ENCODE assay signal across 14 cellular contexts in the genomic region with DNA sequence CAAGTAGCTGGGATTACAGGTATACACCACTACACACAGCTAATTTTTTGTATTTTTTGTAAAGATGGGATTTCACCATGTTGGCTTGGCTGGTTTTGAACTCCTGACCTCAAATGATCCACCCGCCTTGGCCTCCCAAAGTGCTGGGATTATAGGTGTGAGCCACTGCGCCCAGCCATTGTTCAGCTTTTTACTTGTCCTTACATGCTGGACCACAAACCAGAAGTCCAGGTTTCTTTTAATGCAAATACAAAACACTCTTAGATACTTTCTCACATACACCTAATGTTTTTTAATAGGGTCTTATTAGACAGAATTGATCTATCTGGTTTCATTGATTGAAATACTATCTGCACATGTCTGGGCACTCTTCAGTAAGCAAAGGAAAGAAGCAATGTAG. TPM values are rescaled to one million over a fixed set of nuclear protein-coding genes. Genes with fewer than 3 reads are reported as not detected.
A peak's percentile ranks its signal among the peaks of the same experiment; 100 is the strongest.
DNase-seq lines count a peak whose midpoint lies in the region; ATAC-seq and TF ChIP-seq lines count a peak whose summit lies in the region.
"Had no signal": no experiment of that assay in that cellular context is flagged by ENCODE, and none has a peak within 500 bp of the region (broad histone marks: within the 10 kb centered on the region; RNA-seq: fewer than 3 reads in every experiment).

No MANE protein-coding gene starts in this region.

- no peak overlapping the region for H3K4me3 ChIP-seq in Peyer's patch

- peaks cover 3% of the 10 kb centered on the region for H3K36me3 Mint-ChIP-seq in T-helper 2 cell treated with Interferon-gamma antibody and Interleukin-4, amounts not matched to agents 5 μg/mL and 100 μg/mL, for 36 hours (ENCODE audit: low read depth)
- peaks cover 42% of the 10 kb centered on the region for H3K36me3 Mint-ChIP-seq in CD4-positive, alpha-beta T cell (ENCODE audit: low read depth)
- H3K36me3 Mint-ChIP-seq in activated T-helper 17 cell treated with anti-CD3 and anti-CD28 coated beads, Interleukin-2, amount 50 U/mL, for 72 hours (ENCODE audit: low read depth), result no peaks in the 10 kb centered on the region
- peaks cover 6% of the 10 kb centered on the region for H3K36me3 Mint-ChIP-seq in nephron progenitor cell (ENCODE audit: low read depth)

- no peak overlapping the region for H3K27ac Mint-ChIP-seq in T-helper 2 cell treated with Interferon-gamma antibody and Interleukin-4, amounts not matched to agents 5 μg/mL and 100 μg/mL, for 36 hours
- H3K27ac Mint-ChIP-seq in CD4-positive, alpha-beta T cell, result peak overlapping the region; percentile 42
- peak overlapping the region; percentile 19 for H3K27ac Mint-ChIP-seq in activated T-helper 17 cell treated with anti-CD3 and anti-CD28 coated beads, Interleukin-2, amount 50 U/mL, for 72 hours
- H3K27ac Mint-ChIP-seq in nephron progenitor cell, result no peak overlapping the region

- no peak for TF ChIP-seq POLR2A in Peyer's patch (IDR thresholded peaks at IDR 0.05)

- H3K27me3 Mint-ChIP-seq in T-helper 2 cell treated with Interferon-gamma antibody and Interleukin-4, amounts not matched to agents 5 μg/mL and 100 μg/mL, for 36 hours (ENCODE audit: low read depth), result no peaks in the 10 kb centered on the region
- no peaks in the 10 kb centered on the region for H3K27me3 Mint-ChIP-seq in CD4-positive, alpha-beta T cell
- H3K27me3 Mint-ChIP-seq in activated T-helper 17 cell treated with anti-CD3 and anti-CD28 coated beads, Interleukin-2, amount 50 U/mL, for 72 hours, result no peaks in the 10 kb centered on the region
- peaks cover 4% of the 10 kb centered on the region for H3K27me3 Mint-ChIP-seq in nephron progenitor cell (ENCODE audit: low read depth, poor library complexity)

- H3K4me3 Mint-ChIP-seq in T-helper 2 cell treated with Interferon-gamma antibody and Interleukin-4, amounts not matched to agents 5 μg/mL and 100 μg/mL, for 36 hours, result peak overlapping the region; percentile 59
- H3K4me3 Mint-ChIP-seq in CD4-positive, alpha-beta T cell, result peak overlapping the region; percentile 57
- H3K4me3 Mint-ChIP-seq in activated T-helper 17 cell treated with anti-CD3 and anti-CD28 coated beads, Interleukin-2, amount 50 U/mL, for 72 hours, result no peak overlapping the region
- H3K4me3 Mint-ChIP-seq in nephron progenitor cell, result no peak overlapping the region

- H3K9me3 ChIP-seq in CD4-positive, alpha-beta T cell (ENCODE audit: control insufficient read depth, low read length), result peaks cover 4% of the 10 kb centered on the region
- H3K9me3 ChIP-seq in Peyer's patch, result no peaks in the 10 kb centered on the region
- H3K9me3 ChIP-seq: Caco-2 had no signal

- H3K27ac ChIP-seq in CD4-positive, alpha-beta T cell (ENCODE audit: low read depth, low read length), result no peak overlapping the region
- no peak overlapping the region for H3K27ac ChIP-seq in epithelial cell of prostate
- no peak overlapping the region for H3K27ac ChIP-seq in Peyer's patch
- H3K27ac ChIP-seq: 22Rv1 had no signal

- no peak for TF ChIP-seq CTCF in CD4-positive, alpha-beta T cell (IDR thresholded peaks at IDR 0.05)
- TF ChIP-seq CTCF in nephron progenitor cell (IDR thresholded peaks at IDR 0.05), result no peak
- TF ChIP-seq CTCF in Peyer's patch (IDR thresholded peaks at IDR 0.05), result no peak

- POLR2A ChIA-PET in CD4-positive, alpha-beta T cell (lab: Charles Lee), result interaction anchor here (0.6 to 2.9 kb wide), 7 partner anchors 20 to 74 kb away, joined by 3 to 16 read pairs (median 3); a partner anchor contains a TSS

- CTCF ChIA-PET in CD4-positive, alpha-beta T cell (lab: Charles Lee), result no interaction called here

- H3K27me3 ChIP-seq in CD4-positive, alpha-beta T cell (ENCODE audit: control insufficient read depth, insufficient read depth, low read length), result no peaks in the 10 kb centered on the region
- no peaks in the 10 kb centered on the region for H3K27me3 ChIP-seq in Peyer's patch

- no peak for DNase-seq in T-helper 2 cell treated with Interferon-gamma antibody and Interleukin-4, amounts not matched to agents 5 μg/mL and 100 μg/mL, for 36 hours (ENCODE audit: low spot score)
- DNase-seq in T-helper 2 cell, result no peak
- DNase-seq in CD4-positive, alpha-beta T cell, result no peak
- peak; percentile 40 for DNase-seq in epithelial cell of prostate (ENCODE audit: low read depth, low spot score)
- no peak for DNase-seq in stimulated activated CD4-positive, alpha-beta T cell treated with anti-CD3 and anti-CD28 coated beads, Interleukin-1b, Interleukin-23, amount 100 ng/mL, for 48 hours
- DNase-seq in nephron progenitor cell, result no peak
- DNase-seq in Peyer's patch, result no peak
- DNase-seq: Caco-2; HCEC 1CT; NCI-H146; NCI-H226; NK-92 treated with Interleukin-12 subunit alpha and Interleukin-12 subunit beta, amount 100 ng/mL, for 24 hours had no signal

- intact Hi-C loops in CD4-positive, alpha-beta T cell (cut with DNase I, micrococcal nuclease), result no loop called here

- peaks cover 36% of the 10 kb centered on the region for H3K4me1 Mint-ChIP-seq in T-helper 2 cell treated with Interferon-gamma antibody and Interleukin-4, amounts not matched to agents 5 μg/mL and 100 μg/mL, for 36 hours (ENCODE audit: low read depth)
- H3K4me1 Mint-ChIP-seq in CD4-positive, alpha-beta T cell (ENCODE audit: low read depth), result peaks cover 72% of the 10 kb centered on the region
- H3K4me1 Mint-ChIP-seq in activated T-helper 17 cell treated with anti-CD3 and anti-CD28 coated beads, Interleukin-2, amount 50 U/mL, for 72 hours, result peaks cover 16% of the 10 kb centered on the region
- peaks cover 36% of the 10 kb centered on the region for H3K4me1 Mint-ChIP-seq in nephron progenitor cell

- ATAC-seq in CD4-positive, alpha-beta T cell (ENCODE audit: poor library complexity), result no peak
- no peak for ATAC-seq in activated T-helper 17 cell treated with anti-CD3 and anti-CD28 coated beads, Interleukin-2, amount 50 U/mL, for 72 hours (replicated peaks)

- H3K4me1 ChIP-seq in Peyer's patch, result no peaks in the 10 kb centered on the region
- H3K4me1 ChIP-seq: Caco-2 had no signal

- H3K9me3 Mint-ChIP-seq in T-helper 2 cell treated with Interferon-gamma antibody and Interleukin-4, amounts not matched to agents 5 μg/mL and 100 μg/mL, for 36 hours, result peaks cover 7% of the 10 kb centered on the region
- peaks cover 7% of the 10 kb centered on the region for H3K9me3 Mint-ChIP-seq in CD4-positive, alpha-beta T cell
- H3K9me3 Mint-ChIP-seq in activated T-helper 17 cell treated with anti-CD3 and anti-CD28 coated beads, Interleukin-2, amount 50 U/mL, for 72 hours, result peaks cover 8% of the 10 kb centered on the region
- H3K9me3 Mint-ChIP-seq in nephron progenitor cell, result peaks cover 7% of the 10 kb centered on the region

- no peaks in the 10 kb centered on the region for H3K36me3 ChIP-seq in Peyer's patch

RNA-seq across cellular contexts. Expression of a gene that starts 40.5 kb away (rescaled TPM):
- total RNA-seq in CD4-positive, alpha-beta T cell, result 1,000 to 10,000 TPM; 1,698 to 1,774 TPM
- total RNA-seq in activated T-helper 17 cell treated with anti-CD3 and anti-CD28 coated beads, Interleukin-2, amount 50 U/mL, for 72 hours, result 100 to 1,000 TPM; 131 to 648 TPM
- total RNA-seq in Peyer's patch, result 100 to 1,000 TPM in 1 of 4 donors, 10 to 100 TPM in 3; 49.2 to 111 (median 69.2) TPM

Comparison
In these comparisons a context has a peak if more than half of its experiments do, and no peak if none do; other contexts are left out.
1. H3K27ac Mint-ChIP-seq: peak in CD4-positive, alpha-beta T cell (single experiment) and activated T-helper 17 cell treated with anti-CD3 and anti-CD28 coated beads, Interleukin-2, amount 50 U/mL, for 72 hours (single experiment); none in T-helper 2 cell treated with Interferon-gamma antibody and Interleukin-4, amounts not matched to agents 5 μg/mL and 100 μg/mL, for 36 hours (single experiment) and nephron progenitor cell (single experiment).
2. H3K4me3 Mint-ChIP-seq: peak in T-helper 2 cell treated with Interferon-gamma antibody and Interleukin-4, amounts not matched to agents 5 μg/mL and 100 μg/mL, for 36 hours (single experiment) and CD4-positive, alpha-beta T cell (single experiment); none in activated T-helper 17 cell treated with anti-CD3 and anti-CD28 coated beads, Interleukin-2, amount 50 U/mL, for 72 hours (single experiment) and nephron progenitor cell (single experiment).